In genomic region chr16:22206013-22206846, GRCh38 we compare ENCODE assay signal across 1 cellular context.
A peak's percentile ranks its signal among the peaks of the same experiment; 100 is the strongest.
TF ChIP-seq lines count a peak whose summit lies in the region.

Gene EEF2K, plus strand, starts transcription at chr16:22206278. Its CDS starts 19,452 bp downstream, at chr16:22225730.

TF ChIP-seq in IMR-90, 13 proteins besides CTCF, POLR2A, EP300 and RAD21:
- TF ChIP-seq, protein P1, sequence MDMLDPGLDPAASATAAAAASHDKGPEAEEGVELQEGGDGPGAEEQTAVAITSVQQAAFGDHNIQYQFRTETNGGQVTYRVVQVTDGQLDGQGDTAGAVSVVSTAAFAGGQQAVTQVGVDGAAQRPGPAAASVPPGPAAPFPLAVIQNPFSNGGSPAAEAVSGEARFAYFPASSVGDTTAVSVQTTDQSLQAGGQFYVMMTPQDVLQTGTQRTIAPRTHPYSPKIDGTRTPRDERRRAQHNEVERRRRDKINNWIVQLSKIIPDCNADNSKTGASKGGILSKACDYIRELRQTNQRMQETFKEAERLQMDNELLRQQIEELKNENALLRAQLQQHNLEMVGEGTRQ (IDR thresholded peaks at IDR 0.05; ENCODE audit: low read depth, low read length) = peak; percentile 86
- TF ChIP-seq RCOR1 (IDR thresholded peaks at IDR 0.05; ENCODE audit: insufficient replicate concordance, low read length) (peak; percentile 64), MAZ (IDR thresholded peaks at IDR 0.05; ENCODE audit: borderline replicate concordance, low read depth, low read length) (peak; percentile 90; the same call in 1 of the 2 replicates), NFE2L2 (IDR thresholded peaks at IDR 0.05; ENCODE audit: low read depth, low read length) (no peak), BHLHE40 (IDR thresholded peaks at IDR 0.05; ENCODE audit: low read depth, low read length) (peak; percentile 87), MXI1 (IDR thresholded peaks at IDR 0.05; ENCODE audit: borderline replicate concordance, low read depth, low read length) (peak; percentile 98), FOS (IDR thresholded peaks at IDR 0.05; ENCODE audit: low read depth, low read length) (no peak), SMC3 (IDR thresholded peaks at IDR 0.05; ENCODE audit: low read depth, low read length) (peak; percentile 62; the same call in 1 of the 2 replicates), MAFK (IDR thresholded peaks at IDR 0.05; ENCODE audit: low read depth, low read length) (no peak), RFX5 (IDR thresholded peaks at IDR 0.05; ENCODE audit: low read depth, low read length) (no peak), ELK1 (IDR thresholded peaks at IDR 0.05; ENCODE audit: borderline replicate concordance, low read depth, low read length) (no peak), CEBPB (IDR thresholded peaks at IDR 0.05; ENCODE audit: low read depth, low read length) (no peak), CHD1 (IDR thresholded peaks at IDR 0.05; ENCODE audit: low read depth, low read length) (no peak)
